Comparison of ENCODE assay signal across 2 cellular contexts in the genomic region with DNA sequence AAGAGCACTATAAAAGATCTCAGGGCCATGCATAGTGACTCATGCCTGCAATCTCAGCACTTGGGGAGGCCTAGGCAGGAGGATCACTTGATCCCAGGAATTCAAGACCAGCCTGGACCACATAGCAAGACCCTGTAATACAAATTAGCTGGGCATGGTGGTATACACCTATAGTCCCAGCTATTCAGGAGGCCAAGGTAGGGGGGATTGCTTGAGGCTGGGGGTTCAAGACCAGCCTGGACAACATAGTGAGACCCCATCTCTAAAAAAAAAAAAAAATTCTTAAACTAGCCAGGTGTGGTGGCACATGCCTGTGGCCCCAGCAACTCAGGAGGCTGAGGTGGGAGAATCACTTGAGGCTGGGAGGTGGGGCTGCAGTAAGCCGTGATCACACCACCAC.
TF ChIP-seq lines count a peak whose summit lies in the region.

No MANE protein-coding gene starts in this region.

TF ChIP-seq in HEK293, 187 proteins besides CTCF, POLR2A, EP300 and RAD21:
- TF ChIP-seq ZNF121 (tag by site-specific recombination; IDR thresholded peaks at IDR 0.05), result peak; percentile 48; the same call in 1 of the 2 replicates
- TF ChIP-seq SP7 (tag by site-specific recombination; IDR thresholded peaks at IDR 0.05), result no peak

TF ChIP-seq in K562, 482 proteins besides CTCF, POLR2A, EP300 and RAD21:
- no peak for TF ChIP-seq NFIX (CRISPR knock-in tag; IDR thresholded peaks at IDR 0.05; ENCODE audit: low read depth)
- TF ChIP-seq ZNF121 (CRISPR knock-in tag; conservative IDR thresholded peaks at IDR 0.05), result peak; percentile 97
- TF ChIP-seq BCOR (IDR thresholded peaks at IDR 0.05), result peak; percentile 39; the same call in 1 of the 2 replicates
